Comparison of ENCODE assay signal across 22 cellular contexts in genomic region chr2:190871539-190871938, GRCh38. TPM values are rescaled to one million over a fixed set of nuclear protein-coding genes. Genes with fewer than 3 reads are reported as not detected.
DNase-seq lines count a peak whose midpoint lies in the region; ATAC-seq, FAIRE-seq and TF ChIP-seq lines count a peak whose summit lies in the region.
"Had no signal": no experiment of that assay in that cellular context is flagged by ENCODE, and none has a peak within 500 bp of the region (broad histone marks: within the 10 kb centered on the region; RNA-seq: fewer than 3 reads in every experiment).

No MANE protein-coding gene starts in this region.

- no peak overlapping the region for H3K9ac ChIP-seq in astrocyte (ENCODE audit: low read length)
- H3K9ac ChIP-seq: KMS-11 had no signal

- no peak overlapping the region for H3K4me3 Mint-ChIP-seq in astrocyte (ENCODE audit: unreplicated experiment)
- H3K4me3 Mint-ChIP-seq: CD8-positive, alpha-beta memory T cell; H9 had no signal

- peaks cover 6% of the 10 kb centered on the region for H3K4me1 Mint-ChIP-seq in astrocyte (ENCODE audit: low read depth, unreplicated experiment)

- no peak overlapping the region for H3K27ac ChIP-seq in astrocyte (ENCODE audit: low read depth, low read length)
- H3K27ac ChIP-seq in gastroesophageal sphincter, result no peak overlapping the region
- H3K27ac ChIP-seq in thoracic aorta, result peak overlapping the region in 1 of 2 donors; percentile 14
- no peak overlapping the region for H3K27ac ChIP-seq in right lobe of liver
- H3K27ac ChIP-seq: C4-2B, KMS-11, Peyer's patch, SJSA1 had no signal

- H2AFZ ChIP-seq in astrocyte (ENCODE audit: low read depth, low read length), result no peak overlapping the region

- WGBS in gastroesophageal sphincter (ENCODE audit: low coverage in 1 of 2), 2 donors, result 83 to 89% methylated on average over 1 of the region's 1 CpG
- 100% methylated on average over 1 of the region's 1 CpG for WGBS in right lobe of liver (ENCODE audit: insufficient coverage, low coverage, low lambda C conversion rate, missing lambda C conversion rate)

- H3K4me3 ChIP-seq in astrocyte (ENCODE audit: insufficient read depth, low read depth, low read length) (no peak overlapping the region), gastroesophageal sphincter (no peak overlapping the region), thoracic aorta (no peak overlapping the region), right lobe of liver (no peak overlapping the region)
- H3K4me3 ChIP-seq: Peyer's patch, SJSA1 had no signal

- H3K36me3 ChIP-seq in astrocyte (ENCODE audit: insufficient read depth, low read length) (no peaks in the 10 kb centered on the region), gastroesophageal sphincter (no peaks in the 10 kb centered on the region), thoracic aorta (no peaks in the 10 kb centered on the region), right lobe of liver (no peaks in the 10 kb centered on the region)
- H3K36me3 ChIP-seq: Peyer's patch, SJSA1 had no signal

- H3K27me3 Mint-ChIP-seq in astrocyte (ENCODE audit: low read depth, unreplicated experiment), result no peaks in the 10 kb centered on the region
- H3K27me3 Mint-ChIP-seq: CD8-positive, alpha-beta memory T cell had no signal

- DNase-seq in GM04504 (ENCODE audit: low read depth) (peak; percentile 62), astrocyte (ENCODE audit: low read depth) (peak; percentile 77), thoracic aorta (ENCODE audit: low spot score) (no peak), right lobe of liver (no peak), HK-2 (ENCODE audit: unreplicated experiment) (no peak), dedifferentiated amniotic fluid mesenchymal stem cell (ENCODE audit: extremely low spot score) (no peak)
- DNase-seq: CD8-positive, alpha-beta memory T cell; EL; GF-D8; H9; NCI-H1105; NCI-H2029 treated with DMSO at 0.1 percent for 48 hours; NCI-H2171; NCI-H524 treated with DMSO at 0.1 percent for 48 hours; NCI-H82; Peyer's patch had no signal

- peaks cover 9% of the 10 kb centered on the region for H3K4me1 ChIP-seq in astrocyte (ENCODE audit: insufficient read depth, low read length)
- peaks cover 0 to 10% (median 3%) of the 10 kb centered on the region in 3 donors for H3K4me1 ChIP-seq in gastroesophageal sphincter
- H3K4me1 ChIP-seq in thoracic aorta (ENCODE audit: control insufficient read depth in 1 of 2, low read depth in 2 of 2), result peaks cover 8 to 42% of the 10 kb centered on the region in 2 donors
- no peaks in the 10 kb centered on the region for H3K4me1 ChIP-seq in right lobe of liver
- H3K4me1 ChIP-seq: Peyer's patch had no signal

- no peaks in the 10 kb centered on the region for H3K36me3 Mint-ChIP-seq in astrocyte (ENCODE audit: low read depth, unreplicated experiment)

- H3K9me3 ChIP-seq in astrocyte (ENCODE audit: insufficient read depth, low read depth, low read length) (no peaks in the 10 kb centered on the region), gastroesophageal sphincter (no peaks in the 10 kb centered on the region), thoracic aorta (no peaks in the 10 kb centered on the region), right lobe of liver (no peaks in the 10 kb centered on the region)
- H3K9me3 ChIP-seq: Peyer's patch, SJSA1 had no signal

- H3K79me2 ChIP-seq in astrocyte (ENCODE audit: insufficient read depth, low read length), result no peaks in the 10 kb centered on the region

- H3K4me2 ChIP-seq in astrocyte (ENCODE audit: low read length), result no peak overlapping the region
- H3K4me2 ChIP-seq: KMS-11 had no signal

- TF ChIP-seq CTCF in astrocyte (IDR thresholded peaks at IDR 0.05; ENCODE audit: insufficient read depth, low read depth, low read length) (no peak), gastroesophageal sphincter (IDR thresholded peaks at IDR 0.05) (no peak), thoracic aorta (IDR thresholded peaks at IDR 0.05) (no peak), right lobe of liver (IDR thresholded peaks at IDR 0.05) (no peak)

- H3K27ac Mint-ChIP-seq in astrocyte (ENCODE audit: unreplicated experiment), result no peak overlapping the region
- H3K27ac Mint-ChIP-seq: CD8-positive, alpha-beta memory T cell; H9 had no signal

- peaks cover 6% of the 10 kb centered on the region for H3K9me3 Mint-ChIP-seq in astrocyte (ENCODE audit: unreplicated experiment)

- TF ChIP-seq POLR2A in gastroesophageal sphincter (IDR thresholded peaks at IDR 0.05), result no peak
- TF ChIP-seq POLR2A in right lobe of liver (IDR thresholded peaks at IDR 0.05), result no peak

- TF ChIP-seq EP300 in gastroesophageal sphincter (IDR thresholded peaks at IDR 0.05), result no peak

- FAIRE-seq in astrocyte (lab: Jason Lieb, UNC), result no peak
- FAIRE-seq: A204.1, HTR-8/SVneo had no signal

- no peaks in the 10 kb centered on the region for H4K20me1 ChIP-seq in astrocyte (ENCODE audit: insufficient read depth, low read length)

- ATAC-seq in gastroesophageal sphincter (peak; percentile 87), thoracic aorta (ENCODE audit: insufficient number of reproducible peaks, low FRiP score, low read depth) (peak; percentile 50), right lobe of liver (no peak)

- no peaks in the 10 kb centered on the region for H3K27me3 ChIP-seq in astrocyte (ENCODE audit: insufficient read depth, low read length)
- no peaks in the 10 kb centered on the region for H3K27me3 ChIP-seq in gastroesophageal sphincter
- no peaks in the 10 kb centered on the region for H3K27me3 ChIP-seq in thoracic aorta (replicated peaks; ENCODE audit: insufficient read depth)
- no peaks in the 10 kb centered on the region for H3K27me3 ChIP-seq in right lobe of liver
- H3K27me3 ChIP-seq: Peyer's patch, SJSA1 had no signal

- intact Hi-C loops in right lobe of liver (cut with DNase I), result no loop called here

RNA-seq across cellular contexts. Expression of gene GLS, which starts 9.1 kb away (rescaled TPM):
- 189 and 194 TPM in 2 replicates for total RNA-seq in astrocyte
- total RNA-seq in gastroesophageal sphincter, result 100 to 1,000 TPM in 3 of 4 donors, 10 to 100 TPM in 1; 85.4 to 219 (median 117) TPM
- 100 to 1,000 TPM; 415 to 476 TPM for total RNA-seq in thoracic aorta
- 10 to 100 TPM in 5 of 6 experiments, 1 to 10 TPM in 1; 6.6 to 25.0 (median 16.9) TPM for total RNA-seq in right lobe of liver

Comparison
In these comparisons a context has a peak if more than half of its experiments do, and no peak if none do; other contexts are left out.
1. DNase-seq: peak in GM04504 (single experiment) and astrocyte (single experiment); none in thoracic aorta (single experiment), right lobe of liver (0 of 3), HK-2 (single experiment) and dedifferentiated amniotic fluid mesenchymal stem cell (single experiment).
2. ATAC-seq: peak in gastroesophageal sphincter (single experiment) and thoracic aorta (single experiment); none in right lobe of liver (0 of 4).